In genomic region chr10:106635947-106636346, GRCh38 we compare ENCODE assay signal across 5 cellular contexts.
"Had no signal": no experiment of that assay in that cellular context is flagged by ENCODE, and none has a peak within 500 bp of the region (broad histone marks: within the 10 kb centered on the region; RNA-seq: fewer than 3 reads in every experiment).

No MANE protein-coding gene starts in this region.

- DNase-seq: H9, HCEC 1CT, IMR-90, KG1 had no signal

- ATAC-seq: K562 had no signal

- H3K4me3 ChIP-seq: K562 had no signal

- H3K4me1 Mint-ChIP-seq: H9 had no signal

- H3K27ac Mint-ChIP-seq: H9 had no signal

- H3K9me3 Mint-ChIP-seq: H9 had no signal

- H3K4me3 Mint-ChIP-seq: H9 had no signal
